8 cellular contexts compared by ENCODE assay signal in the genomic region with DNA sequence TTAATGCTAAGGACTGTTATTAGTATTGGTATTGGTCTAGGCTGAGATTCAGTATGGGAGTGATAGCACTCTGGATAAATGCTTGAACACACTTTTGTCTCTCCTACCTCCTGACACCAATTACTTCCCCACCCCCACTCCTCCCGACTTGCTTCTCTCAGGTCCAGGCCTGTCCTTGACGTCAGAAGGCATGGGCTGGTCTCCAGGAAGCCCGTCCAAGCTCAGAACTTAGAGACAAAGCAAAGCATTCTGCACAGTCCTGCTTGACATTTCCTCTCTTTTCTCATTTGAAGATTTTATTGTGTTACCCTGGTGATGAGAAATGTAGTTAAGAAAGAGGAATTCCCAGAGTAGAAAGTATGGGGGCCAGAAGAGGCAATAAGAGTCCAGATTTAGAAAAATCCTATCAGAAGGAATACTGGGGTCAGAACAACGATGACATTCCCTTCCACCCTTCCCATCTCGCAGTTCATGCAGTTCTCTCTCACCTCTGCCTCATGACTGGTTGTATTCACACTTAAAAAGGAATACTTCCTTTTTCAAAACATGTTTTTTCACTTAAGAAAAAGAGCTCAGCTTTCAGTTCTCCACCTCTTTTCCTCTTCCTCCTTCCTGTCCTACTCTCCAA. TPM values are rescaled to one million over a fixed set of nuclear protein-coding genes. Genes with fewer than 3 reads are reported as not detected.
DNase-seq lines count a peak whose midpoint lies in the region; ATAC-seq and TF ChIP-seq lines count a peak whose summit lies in the region.

No MANE protein-coding gene starts in this region.

- CTCF ChIA-PET in activated CD4-positive, alpha-beta memory T cell treated with anti-CD3 and anti-CD28 coated beads, Interleukin-2, amount 10 ng/mL, durations not matched to agents 7 days and 5 days (lab: Charles Lee) = no interaction called here

- H3K79me1 ChIP-seq in trophoblast cell (ENCODE audit: low read length) = no peaks in the 10 kb centered on the region

- no peak for TF ChIP-seq CTCF in body of pancreas (IDR thresholded peaks at IDR 0.05)
- no peak for TF ChIP-seq CTCF in left ventricle myocardium inferior (IDR thresholded peaks at IDR 0.05; ENCODE audit: borderline replicate concordance)

- H3K4me3 ChIP-seq in body of pancreas = no peak overlapping the region
- no peak overlapping the region for H3K4me3 ChIP-seq in left ventricle myocardium inferior
- no peak overlapping the region for H3K4me3 ChIP-seq in trophoblast cell (ENCODE audit: low read depth, low read length)

- H2BK120ac ChIP-seq in trophoblast cell (ENCODE audit: insufficient read depth, low read length, poor library complexity) = no peak overlapping the region

- no peak overlapping the region for H3K27ac ChIP-seq in body of pancreas
- H3K27ac ChIP-seq in left ventricle myocardium inferior (replicated peaks) = peak overlapping the region; percentile 66
- H3K27ac ChIP-seq in trophoblast cell (ENCODE audit: low read depth, low read length) = no peak overlapping the region

- no peaks in the 10 kb centered on the region for H3K79me2 ChIP-seq in trophoblast cell (ENCODE audit: control insufficient read depth, insufficient read depth, low read length, poor library complexity)

- H3K27me3 ChIP-seq in body of pancreas (no peaks in the 10 kb centered on the region), left ventricle myocardium inferior (ENCODE audit: low read depth) (no peaks in the 10 kb centered on the region), trophoblast cell (ENCODE audit: insufficient read depth, low read length) (no peaks in the 10 kb centered on the region)

- H4K12ac ChIP-seq in trophoblast cell (ENCODE audit: low read depth, low read length) = no peak overlapping the region

- H2AFZ ChIP-seq in trophoblast cell (ENCODE audit: insufficient read depth, low read length, poor library complexity) = no peak overlapping the region

- peak; percentile 87 for ATAC-seq in body of pancreas
- no peak for ATAC-seq in activated T-cell treated with anti-CD3 and anti-CD28 coated beads, Interleukin-2, amount 50 U/mL, for 4 hours

- H3K14ac ChIP-seq in trophoblast cell (ENCODE audit: low read length) = no peak overlapping the region

- DNase-seq in COLO829 (ENCODE audit: low spot score) = peak; percentile 65
- peak; percentile 61 to 78 (median 68) for DNase-seq in body of pancreas
- DNase-seq in left ventricle myocardium inferior = peak; percentile 83
- peak; percentile 75 to 85 for DNase-seq in trophoblast cell
- no peak for DNase-seq in activated CD4-positive, alpha-beta memory T cell treated with anti-CD3 and anti-CD28 coated beads, Interleukin-2, amount 10 ng/mL, durations not matched to agents 7 days and 5 days
- DNase-seq in activated T-cell treated with anti-CD3 and anti-CD28 coated beads, Interleukin-2, amount 50 U/mL, for 4 hours = no peak
- no peak for DNase-seq in COLO668 (lab: John Stamatoyannopoulos, UW; ENCODE audit: unreplicated experiment)
- DNase-seq in LoVo (ENCODE audit: low spot score) = no peak

- no peaks in the 10 kb centered on the region for H3K36me3 Mint-ChIP-seq in activated CD4-positive, alpha-beta memory T cell treated with anti-CD3 and anti-CD28 coated beads, Interleukin-2, amount 10 ng/mL, durations not matched to agents 7 days and 5 days (ENCODE audit: low read depth)
- no peaks in the 10 kb centered on the region for H3K36me3 Mint-ChIP-seq in activated T-cell treated with anti-CD3 and anti-CD28 coated beads, Interleukin-2, amount 50 U/mL, for 4 hours (ENCODE audit: insufficient read depth)

- no peak overlapping the region for H2AK5ac ChIP-seq in trophoblast cell (ENCODE audit: low read length)

- H4K8ac ChIP-seq in trophoblast cell (ENCODE audit: low read depth, low read length) = no peak overlapping the region

- H3K18ac ChIP-seq in trophoblast cell (ENCODE audit: low read length) = no peak overlapping the region

- H3K36me3 ChIP-seq in body of pancreas (replicated peaks in 1 of 2; ENCODE audit: insufficient read depth in 1 of 2, low read depth in 2 of 2) (no peaks in the 10 kb centered on the region), left ventricle myocardium inferior (no peaks in the 10 kb centered on the region), trophoblast cell (ENCODE audit: control insufficient read depth in 1 of 2, insufficient read depth in 2 of 2, low read length in 2 of 2) (no peaks in the 10 kb centered on the region)

- no peaks in the 10 kb centered on the region for H3K9me3 Mint-ChIP-seq in activated CD4-positive, alpha-beta memory T cell treated with anti-CD3 and anti-CD28 coated beads, Interleukin-2, amount 10 ng/mL, durations not matched to agents 7 days and 5 days
- H3K9me3 Mint-ChIP-seq in activated T-cell treated with anti-CD3 and anti-CD28 coated beads, Interleukin-2, amount 50 U/mL, for 4 hours = no peaks in the 10 kb centered on the region

- H3K9ac ChIP-seq in trophoblast cell (ENCODE audit: low read length) = no peak overlapping the region

- no peak for TF ChIP-seq POLR2A in body of pancreas (IDR thresholded peaks at IDR 0.05)

- no peak overlapping the region for H3K4me2 ChIP-seq in trophoblast cell (ENCODE audit: low read length)

- no peaks in the 10 kb centered on the region for H3K9me3 ChIP-seq in body of pancreas
- H3K9me3 ChIP-seq in left ventricle myocardium inferior (replicated peaks) = no peaks in the 10 kb centered on the region
- H3K9me3 ChIP-seq in trophoblast cell (ENCODE audit: insufficient read depth, low read depth, low read length) = no peaks in the 10 kb centered on the region

- intact Hi-C loops in body of pancreas (cut with DNase I) = no loop called here
- intact Hi-C loops in left ventricle myocardium inferior (cut with micrococcal nuclease) = no loop called here

- H3K4me1 Mint-ChIP-seq in activated CD4-positive, alpha-beta memory T cell treated with anti-CD3 and anti-CD28 coated beads, Interleukin-2, amount 10 ng/mL, durations not matched to agents 7 days and 5 days = no peaks in the 10 kb centered on the region
- peaks cover 18% of the 10 kb centered on the region for H3K4me1 Mint-ChIP-seq in activated T-cell treated with anti-CD3 and anti-CD28 coated beads, Interleukin-2, amount 50 U/mL, for 4 hours (ENCODE audit: low read depth)

- H3K27me3 Mint-ChIP-seq in activated CD4-positive, alpha-beta memory T cell treated with anti-CD3 and anti-CD28 coated beads, Interleukin-2, amount 10 ng/mL, durations not matched to agents 7 days and 5 days = peaks cover 5% of the 10 kb centered on the region
- no peaks in the 10 kb centered on the region for H3K27me3 Mint-ChIP-seq in activated T-cell treated with anti-CD3 and anti-CD28 coated beads, Interleukin-2, amount 50 U/mL, for 4 hours (ENCODE audit: low read depth)

- no peak overlapping the region for H4K91ac ChIP-seq in trophoblast cell (ENCODE audit: low read depth, low read length)

- H3K4me1 ChIP-seq in body of pancreas = peaks cover 5% of the 10 kb centered on the region
- peaks cover 20% of the 10 kb centered on the region for H3K4me1 ChIP-seq in left ventricle myocardium inferior
- H3K4me1 ChIP-seq in trophoblast cell (ENCODE audit: control insufficient read depth in 1 of 2, insufficient read depth in 2 of 2, low read length in 2 of 2) = peaks cover 0 to 2% of the 10 kb centered on the region in 2 experiments

- H3K4ac ChIP-seq in trophoblast cell (ENCODE audit: low read depth, low read length) = no peak overlapping the region

- no peak overlapping the region for H3K4me3 Mint-ChIP-seq in activated CD4-positive, alpha-beta memory T cell treated with anti-CD3 and anti-CD28 coated beads, Interleukin-2, amount 10 ng/mL, durations not matched to agents 7 days and 5 days
- H3K4me3 Mint-ChIP-seq in activated T-cell treated with anti-CD3 and anti-CD28 coated beads, Interleukin-2, amount 50 U/mL, for 4 hours = no peak overlapping the region

- H3K27ac Mint-ChIP-seq in activated CD4-positive, alpha-beta memory T cell treated with anti-CD3 and anti-CD28 coated beads, Interleukin-2, amount 10 ng/mL, durations not matched to agents 7 days and 5 days = no peak overlapping the region

- POLR2A ChIA-PET in activated CD4-positive, alpha-beta memory T cell treated with anti-CD3 and anti-CD28 coated beads, Interleukin-2, amount 10 ng/mL, durations not matched to agents 7 days and 5 days (lab: Charles Lee) = no interaction called here

- no peak overlapping the region for H3K23ac ChIP-seq in trophoblast cell (ENCODE audit: low read length)

- H2BK12ac ChIP-seq in trophoblast cell (ENCODE audit: low read length) = no peak overlapping the region

- H2BK5ac ChIP-seq in trophoblast cell (ENCODE audit: low read depth, low read length, poor library complexity) = no peak overlapping the region

- WGBS in body of pancreas, 2 donors = 17 to 25% methylated on average over 5 of the region's 5 CpGs
- no CpG with 5 or more reads among the region's 5 CpGs for WGBS in trophoblast cell (ENCODE audit: extremely low coverage, insufficient coverage, insufficient read length)

RNA-seq across cellular contexts. Expression of gene FAM184A, which starts 18.3 kb away (rescaled TPM):
- total RNA-seq in body of pancreas = 1 to 10 TPM; 6.5 to 9.9 TPM
- 0.93 TPM for total RNA-seq in left ventricle myocardium inferior
- 5.4 and 6.4 TPM in 2 replicates for polyA plus RNA-seq in trophoblast cell (2013)
- total RNA-seq in activated CD4-positive, alpha-beta memory T cell treated with anti-CD3 and anti-CD28 coated beads, Interleukin-2, amount 10 ng/mL, durations not matched to agents 7 days and 5 days = 1 to 10 TPM; 5.4 to 5.9 TPM
- total RNA-seq in activated T-cell treated with anti-CD3 and anti-CD28 coated beads, Interleukin-2, amount 50 U/mL, for 4 hours = 10 to 100 TPM in 2 of 3 donors, 1 to 10 TPM in 1; 8.6 to 10.9 (median 10.4) TPM

Comparison
In these comparisons a context has a peak if more than half of its experiments do, and no peak if none do; other contexts are left out.
1. DNase-seq: peak in COLO829 (single experiment), body of pancreas (4 of 4), left ventricle myocardium inferior (single experiment) and trophoblast cell (2 of 2); none in activated CD4-positive, alpha-beta memory T cell treated with anti-CD3 and anti-CD28 coated beads, Interleukin-2, amount 10 ng/mL, durations not matched to agents 7 days and 5 days (single experiment), activated T-cell treated with anti-CD3 and anti-CD28 coated beads, Interleukin-2, amount 50 U/mL, for 4 hours (single experiment), COLO668 (single experiment) and LoVo (single experiment).